ENCODE assay signal across 8 cellular contexts in the genomic region with DNA sequence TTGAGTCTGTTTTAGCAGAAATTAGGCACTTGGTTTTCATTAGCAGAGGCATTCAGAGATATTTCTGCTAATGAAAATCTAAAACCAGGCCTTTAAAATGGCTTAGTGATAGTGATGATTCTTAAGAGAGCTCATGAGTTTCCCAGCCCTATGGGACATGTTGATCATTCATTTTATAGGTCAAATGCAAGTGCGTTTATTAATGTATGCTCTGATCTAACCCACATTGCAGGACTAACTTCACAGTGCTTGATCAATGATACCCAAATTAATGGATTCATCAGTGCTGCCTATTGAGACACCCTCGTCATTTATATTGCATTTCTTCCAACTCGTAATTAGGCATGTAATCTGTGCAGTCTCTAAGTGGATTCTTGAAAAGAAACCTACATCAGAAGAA.
"Had no signal": no experiment of that assay in that cellular context is flagged by ENCODE, and none has a peak within 500 bp of the region (broad histone marks: within the 10 kb centered on the region; RNA-seq: fewer than 3 reads in every experiment).

No MANE protein-coding gene starts in this region.

- DNase-seq: GDM1, GF-D8 had no signal

- FAIRE-seq: G401.6, GM12878, GM12891, GM12892, GM18507, GM19239 had no signal

- ATAC-seq: GM12878 had no signal

- H3K4me3 ChIP-seq: GM12878 had no signal
